Comparison of ENCODE assay signal across 8 cellular contexts in genomic region chrX:134982748-134983147, GRCh38. TPM values are rescaled to one million over a fixed set of nuclear protein-coding genes. Genes with fewer than 3 reads are reported as not detected.
"Had no signal": no experiment of that assay in that cellular context is flagged by ENCODE, and none has a peak within 500 bp of the region (broad histone marks: within the 10 kb centered on the region; RNA-seq: fewer than 3 reads in every experiment).

No MANE protein-coding gene starts in this region.

- ATAC-seq: HepG2 had no signal

- DNase-seq: IMR-90, KBM-7 had no signal

- H3K27ac Mint-ChIP-seq: IgD-negative memory B cell had no signal

- H3K9me3 Mint-ChIP-seq: IgD-negative memory B cell had no signal

- FAIRE-seq: HepG2, HTR-8/SVneo had no signal

- H3K36me3 Mint-ChIP-seq: IgD-negative memory B cell had no signal

- H3K4me1 Mint-ChIP-seq: IgD-negative memory B cell had no signal

- H3K27ac ChIP-seq: HL-60 had no signal

- H3K4me3 Mint-ChIP-seq: IgD-negative memory B cell had no signal

RNA-seq across cellular contexts. Expression of gene SMIM10, which starts 8.0 kb away (rescaled TPM):
- total RNA-seq: HepG2, HT-29, HT1080 had no signal
- polyA plus RNA-seq: HepG2, IgD-negative memory B cell had no signal

RNA-seq across cellular contexts. Expression of gene RTL8B, which starts 39.6 kb away (rescaled TPM):
- total RNA-seq: HepG2, HT-29, HT1080 had no signal
- polyA plus RNA-seq: IgD-negative memory B cell had no signal

RNA-seq across cellular contexts. Expression of gene RTL8C, which starts 49.4 kb away (rescaled TPM):
- total RNA-seq: HT-29 had no signal
